In genomic region chr7:2635810-2636701, GRCh38 we compare ENCODE assay signal across 14 cellular contexts. TPM values are rescaled to one million over a fixed set of nuclear protein-coding genes. Genes with fewer than 3 reads are reported as not detected.
DNase-seq lines count a peak whose midpoint lies in the region; ATAC-seq and TF ChIP-seq lines count a peak whose summit lies in the region.
"Had no signal": no experiment of that assay in that cellular context is flagged by ENCODE, and none has a peak within 500 bp of the region (broad histone marks: within the 10 kb centered on the region; RNA-seq: fewer than 3 reads in every experiment).

No MANE protein-coding gene starts in this region.

- no peak overlapping the region for H3K9ac ChIP-seq in rectal smooth muscle tissue (ENCODE audit: low read length)
- H3K9ac ChIP-seq in mammary epithelial cell (ENCODE audit: insufficient read depth, low read length), result no peak overlapping the region

- in situ Hi-C loops in mammary epithelial cell (cut with MboI; ENCODE audit: low sequenced_read_pairs in 2 of 2), result no loop called here

- dilution Hi-C loops in mammary epithelial cell (cut with HindIII; ENCODE audit: low sequenced_read_pairs), result loop anchor here (5.0 to 10.0 kb wide), 2 partner anchors 61 to 141 kb away; no protein-coding TSS in a partner anchor

- H3K9me3 ChIP-seq in mammary epithelial cell (replicated peaks; ENCODE audit: insufficient read depth, low read length), result no peaks in the 10 kb centered on the region
- H3K9me3 ChIP-seq: vagina had no signal

- DNase-seq in EL (peak; percentile 76), WTC11 (ENCODE audit: low spot score) (no peak), left cardiac atrium (peak; percentile 79), mammary epithelial cell (no peak), ecto neural progenitor cell (ENCODE audit: low spot score) (no peak), amniotic stem cell (lab: John Stamatoyannopoulos, UW) (no peak)
- DNase-seq: Calu3; stimulated activated CD4-positive, alpha-beta T cell treated with anti-CD3 and anti-CD28 coated beads, Interleukin-4, amount 100 ng/mL, for 1 hour had no signal

- no peak for TF ChIP-seq CTCF in WTC11 (IDR thresholded peaks at IDR 0.05)
- no peak for TF ChIP-seq CTCF in mammary epithelial cell (conservative IDR thresholded peaks at IDR 0.05 in 1 of 2, IDR thresholded peaks at IDR 0.05 in 1 of 2; ENCODE audit: extremely low read depth in 1 of 2, insufficient read depth in 1 of 2, low read depth in 1 of 2, low read length in 2 of 2)

- CTCF ChIA-PET in WTC11 (lab: Charles Lee) (interaction anchor here (0.9 to 1.2 kb wide), 2 partner anchors 9 to 35 kb away, joined by 3 to 4 read pairs; no protein-coding TSS in a partner anchor), mammary epithelial cell (lab: Charles Lee; ENCODE audit: low non-redundant PET) (no interaction called here)

- BruUV-seq in mammary epithelial cell (replicated peaks; lab: Mats Ljungman, UMichigan), result no TSS peak

- H3K4me3 Mint-ChIP-seq in WTC11, result peak overlapping the region; percentile 23; the same call in 1 of the 2 replicates

- H3K4me1 ChIP-seq in rectal smooth muscle tissue (ENCODE audit: control insufficient read depth, insufficient read depth, low read length) (peaks cover 39% of the 10 kb centered on the region), mammary epithelial cell (ENCODE audit: insufficient read depth, low read length) (peaks cover 36% of the 10 kb centered on the region)

- H3K79me2 ChIP-seq in mammary epithelial cell (ENCODE audit: insufficient read depth, low read length), result peaks cover 83% of the 10 kb centered on the region

- 82% methylated on average over 18 of the region's 22 CpGs for WGBS in mammary epithelial cell (ENCODE audit: low coverage, missing lambda C conversion rate)

- peaks cover 26% of the 10 kb centered on the region for H3K4me1 Mint-ChIP-seq in WTC11

- intact Hi-C loops in left cardiac atrium (cut with DNase I), result no loop called here
- intact Hi-C loops in mammary epithelial cell (cut with micrococcal nuclease), result no loop called here

- ATAC-seq in WTC11 (no peak), left cardiac atrium (peak in 1 of 2 donors; percentile 5), GM21786 (IDR thresholded peaks at IDR 0.05; ENCODE audit: unreplicated experiment) (no peak)
- ATAC-seq: HCT116 had no signal

- H3K9me3 Mint-ChIP-seq in WTC11, result no peaks in the 10 kb centered on the region

- no peaks in the 10 kb centered on the region for H3K36me3 Mint-ChIP-seq in WTC11

- H3K4me3 ChIP-seq in rectal smooth muscle tissue (ENCODE audit: low read length) (no peak overlapping the region), mammary epithelial cell (replicated peaks in 1 of 3; ENCODE audit: insufficient read depth in 1 of 3, low read depth in 2 of 3, low read length in 3 of 3) (no peak overlapping the region)
- H3K4me3 ChIP-seq: vagina had no signal

- no peak overlapping the region for H3K4me2 ChIP-seq in mammary epithelial cell (ENCODE audit: insufficient read depth, low read depth, low read length)

- peak overlapping the region; percentile 55 for H3K27ac ChIP-seq in rectal smooth muscle tissue (ENCODE audit: low read depth, low read length)
- no peak overlapping the region for H3K27ac ChIP-seq in mammary epithelial cell (ENCODE audit: insufficient read depth, low read depth, low read length)
- H3K27ac ChIP-seq: vagina had no signal

- no peaks in the 10 kb centered on the region for H3K36me3 ChIP-seq in rectal smooth muscle tissue (ENCODE audit: control insufficient read depth, insufficient read depth, low read length)
- H3K36me3 ChIP-seq in mammary epithelial cell (ENCODE audit: insufficient read depth, low read length), result no peaks in the 10 kb centered on the region
- H3K36me3 ChIP-seq: vagina had no signal

- H3K27me3 ChIP-seq in rectal smooth muscle tissue (ENCODE audit: control insufficient read depth, insufficient read depth, low read length) (no peaks in the 10 kb centered on the region), mammary epithelial cell (ENCODE audit: insufficient read depth, low read length) (no peaks in the 10 kb centered on the region)
- H3K27me3 ChIP-seq: vagina had no signal

- POLR2A ChIA-PET in WTC11 (lab: Charles Lee), result interaction anchor here (0.6 to 1.5 kb wide), 2 partner anchors 9 to 86 kb away, joined by 3 to 5 read pairs; no protein-coding TSS in a partner anchor

- no peak overlapping the region for H2AFZ ChIP-seq in mammary epithelial cell (ENCODE audit: low read depth, low read length)

- no peaks in the 10 kb centered on the region for H3K27me3 Mint-ChIP-seq in WTC11 (ENCODE audit: low read depth)

- no peaks in the 10 kb centered on the region for H4K20me1 ChIP-seq in mammary epithelial cell (ENCODE audit: insufficient read depth, low read length)

- peak overlapping the region; percentile 83 for H3K27ac Mint-ChIP-seq in WTC11

TF ChIP-seq in WTC11, 78 proteins besides CTCF, POLR2A, EP300 and RAD21:
- no peak for TF ChIP-seq NFYB (CRISPR knock-in tag; conservative IDR thresholded peaks at IDR 0.05; ENCODE audit: low read depth)
- no peak for TF ChIP-seq CBFB (CRISPR knock-in tag; IDR thresholded peaks at IDR 0.05; ENCODE audit: low read depth)
- no peak for TF ChIP-seq TEAD1 (CRISPR knock-in tag; IDR thresholded peaks at IDR 0.05)
- no peak for TF ChIP-seq ZNF423 (CRISPR knock-in tag; IDR thresholded peaks at IDR 0.05)
- no peak for TF ChIP-seq ZBTB21 (CRISPR knock-in tag; IDR thresholded peaks at IDR 0.05; ENCODE audit: borderline replicate concordance)
- no peak for TF ChIP-seq OVOL2 (CRISPR knock-in tag; IDR thresholded peaks at IDR 0.05; ENCODE audit: borderline replicate concordance)

RNA-seq across cellular contexts. Expression of gene TTYH3, which starts 4.3 kb away (rescaled TPM):
- total RNA-seq in WTC11 (2021) (178 to 190 TPM (median 181 TPM) in 3 replicates), left cardiac atrium (10 to 100 TPM; 30.3 to 38.7 TPM), mammary epithelial cell (10 to 100 TPM; 13.2 to 45.8 TPM)
- polyA plus RNA-seq in mammary epithelial cell, result 25.9 TPM
- 20.2 TPM for polyA minus RNA-seq in mammary epithelial cell

RNA-seq across cellular contexts. Expression of gene AMZ1, which starts 51.9 kb away (rescaled TPM):
- total RNA-seq in WTC11 (2021), result 0.85 to 1.4 TPM (median 1.4 TPM) in 3 replicates
- total RNA-seq in left cardiac atrium, result under 1 TPM; 0.27 to 0.34 TPM
- under 1 TPM; 0.42 to 0.50 TPM for total RNA-seq in mammary epithelial cell
- 0.15 TPM for polyA plus RNA-seq in mammary epithelial cell
- polyA minus RNA-seq in mammary epithelial cell, result 0.98 TPM
- total RNA-seq: HT1080, lung microvascular endothelial cell had no signal

Comparison
In these comparisons a context has a peak if more than half of its experiments do, and no peak if none do; other contexts are left out.
1. DNase-seq: peak in EL (single experiment) and left cardiac atrium (single experiment); none in WTC11 (single experiment), mammary epithelial cell (single experiment), ecto neural progenitor cell (single experiment) and amniotic stem cell (single experiment).